Comparison of ENCODE assay signal across 27 cellular contexts in genomic region chr20:13028001-13028400, GRCh38. TPM values are rescaled to one million over a fixed set of nuclear protein-coding genes. Genes with fewer than 3 reads are reported as not detected.
DNase-seq lines count a peak whose midpoint lies in the region; ATAC-seq lines count a peak whose summit lies in the region.
"Had no signal": no experiment of that assay in that cellular context is flagged by ENCODE, and none has a peak within 500 bp of the region (broad histone marks: within the 10 kb centered on the region; RNA-seq: fewer than 3 reads in every experiment).

No MANE protein-coding gene starts in this region.

- DNase-seq in Daoy (ENCODE audit: low read depth) (peak; percentile 10), amniotic epithelial cell (ENCODE audit: low read depth) (peak; percentile 32), fibroblast of gingiva (ENCODE audit: low read depth) (peak; percentile 41), renal cortical epithelial cell (ENCODE audit: low read depth) (peak; percentile 79), SKM-1 treated with dmso at 0.1 percent for 144 hours (lab: John Stamatoyannopoulos, UW; ENCODE audit: unreplicated experiment) (no peak), hippocampal formation (lab: John Stamatoyannopoulos, UW) (no peak)
- DNase-seq in activated CD8-positive, alpha-beta memory T cell treated with anti-CD3 and anti-CD28 coated beads for 24 hours: no peak
- DNase-seq: activated CD4-positive, alpha-beta T cell treated with anti-CD3 and anti-CD28 coated beads for 1 hour; activated naive CD4-positive, alpha-beta T cell; activated T-cell treated with anti-CD3 and anti-CD28 coated beads, Interleukin-2, amount 50 U/mL, for 4 hours; adrenal gland; central memory CD4-positive, alpha-beta T cell; dorsolateral prefrontal cortex; KBM-7; left ventricle myocardium inferior; midbrain; natural killer cell; NCI-H1694; NCI-H2171; NCI-H524 treated with DMSO at 0.1 percent for 48 hours; Peyer's patch; retina; spleen; stimulated activated CD4-positive, alpha-beta T cell treated with anti-CD3 and anti-CD28 coated beads, Interleukin-2, amount 100 ng/mL, for 48 hours had no signal

- no peak for ATAC-seq in GM21619 (IDR thresholded peaks at IDR 0.05; ENCODE audit: unreplicated experiment)
- ATAC-seq: activated T-cell treated with anti-CD3 and anti-CD28 coated beads, Interleukin-2, amount 50 U/mL, for 4 hours; GM23338; natural killer cell; stimulated activated effector memory CD8-positive, alpha-beta T cell treated with anti-CD3 and anti-CD28 coated beads, Interleukin-12 subunit alpha, Interleukin-12 subunit beta, amount 100 ng/mL, for 72 hours had no signal

RNA-seq across cellular contexts. Expression of gene SPTLC3, which starts 19.2 kb away (rescaled TPM):
- 2.1 and 10.0 TPM in 2 replicates for total RNA-seq in Daoy (2014; rRNA removed; shearing (Covaris generic))
- 4.2 and 46.9 TPM in 2 replicates for total RNA-seq in renal cortical epithelial cell

Comparison
In these comparisons a context has a peak if more than half of its experiments do, and no peak if none do; other contexts are left out.
1. DNase-seq: peak in Daoy (single experiment), amniotic epithelial cell (single experiment), fibroblast of gingiva (single experiment) and renal cortical epithelial cell (single experiment); none in SKM-1 treated with dmso at 0.1 percent for 144 hours (single experiment), hippocampal formation (0 of 2) and activated CD8-positive, alpha-beta memory T cell treated with anti-CD3 and anti-CD28 coated beads for 24 hours (single experiment).